Comparison of ENCODE assay signal across 8 cellular contexts in the genomic region with DNA sequence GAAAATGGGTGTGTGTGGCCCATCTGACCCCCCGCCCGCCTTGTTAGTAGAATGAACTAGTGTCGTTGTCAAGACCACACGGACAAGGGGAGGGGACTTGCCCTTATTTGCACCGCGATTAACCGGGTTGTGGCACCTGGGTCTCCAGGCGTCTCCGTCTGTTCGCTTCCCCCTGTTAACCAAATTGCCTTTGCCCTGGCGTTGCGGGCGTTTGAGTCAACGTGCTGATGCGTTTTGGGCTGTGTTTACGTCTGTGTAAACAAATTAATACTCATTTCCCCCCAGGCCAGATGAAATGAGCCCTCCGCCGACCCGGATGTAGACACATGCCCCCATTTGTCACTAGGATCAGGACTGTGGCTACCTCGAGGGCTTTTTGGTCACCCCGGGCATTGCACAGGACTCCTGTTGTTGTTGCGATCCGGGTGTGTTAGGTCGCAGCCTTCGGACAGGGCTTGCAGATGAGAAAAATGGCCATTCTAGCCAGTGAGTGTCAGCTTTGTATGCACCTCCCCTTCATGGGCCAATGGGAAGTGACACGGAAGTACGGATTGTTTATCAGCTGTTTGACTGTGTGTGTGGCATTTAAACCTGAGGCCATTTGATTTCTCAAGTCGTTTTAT. TPM values are rescaled to one million over a fixed set of nuclear protein-coding genes. Genes with fewer than 3 reads are reported as not detected.
A peak's percentile ranks its signal among the peaks of the same experiment; 100 is the strongest.
DNase-seq lines count a peak whose midpoint lies in the region; ATAC-seq and TF ChIP-seq lines count a peak whose summit lies in the region.

No MANE protein-coding gene starts in this region.

- no peaks in the 10 kb centered on the region for H3K27me3 ChIP-seq in hepatocyte

- TF ChIP-seq POLR2A in GM15510 (IDR thresholded peaks at IDR 0.05; ENCODE audit: borderline replicate concordance, extremely low read depth, insufficient read length) = peak; percentile 47

- no peak for TF ChIP-seq CTCF in astrocyte of the cerebellum (IDR thresholded peaks at IDR 0.05; ENCODE audit: low read depth, low read length, missing control alignments)
- TF ChIP-seq CTCF in hepatocyte (IDR thresholded peaks at IDR 0.05; ENCODE audit: poor library complexity) = no peak

- no peaks in the 10 kb centered on the region for H3K4me1 ChIP-seq in hepatocyte (ENCODE audit: insufficient read depth)

- no peaks in the 10 kb centered on the region for H3K36me3 ChIP-seq in hepatocyte (replicated peaks; ENCODE audit: insufficient read depth, low read depth)

- in situ Hi-C loops in astrocyte of the cerebellum (cut with HindIII; ENCODE audit: low sequenced_read_pairs) = no loop called here

- H3K27ac ChIP-seq in hepatocyte = peak overlapping the region; percentile 98

- WGBS in hepatocyte (ENCODE audit: low lambda C conversion rate, missing lambda C conversion rate) = 1% methylated on average over 28 of the region's 28 CpGs

- H3K79me2 ChIP-seq in hepatocyte = peaks cover 43% of the 10 kb centered on the region

- no peaks in the 10 kb centered on the region for H3K9me3 ChIP-seq in hepatocyte (ENCODE audit: low read depth)

- ATAC-seq in HG02798 (IDR thresholded peaks at IDR 0.05; ENCODE audit: poor library complexity, unreplicated experiment) = peak; percentile 90

- no peaks in the 10 kb centered on the region for H4K20me1 ChIP-seq in hepatocyte (ENCODE audit: insufficient read depth, poor library complexity, severe bottlenecking)

- peak overlapping the region; percentile 88 for H2AFZ ChIP-seq in hepatocyte

- H3K4me3 ChIP-seq in astrocyte of the cerebellum (ENCODE audit: low read depth, low read length) (peak overlapping the region; percentile 98), hepatocyte (peak overlapping the region; percentile 25)

- H3K4me2 ChIP-seq in hepatocyte = peak overlapping the region; percentile 76

- no peaks in the 10 kb centered on the region for H3K9me2 ChIP-seq in hepatocyte (replicated peaks; ENCODE audit: insufficient read depth)

- peak; percentile 12 for DNase-seq in NCI-H1417 treated with DMSO at 0.1 percent for 48 hours (lab: John Stamatoyannopoulos, UW)
- DNase-seq in T-helper 2 cell = peak; percentile 23 to 90 (median 56)
- peak; percentile 82 for DNase-seq in astrocyte of the cerebellum (ENCODE audit: low read depth)
- DNase-seq in hepatocyte (ENCODE audit: low spot score) = peak; percentile 88
- peak; percentile 76 for DNase-seq in retina
- DNase-seq in NCI-H1048 (lab: John Stamatoyannopoulos, UW) = no peak

RNA-seq across cellular contexts. Expression of a gene that starts 0.9 kb away (rescaled TPM):
- 47.5 and 48.8 TPM in 2 replicates for total RNA-seq in hepatocyte
- polyA plus RNA-seq in hepatocyte = 17.3 and 26.0 TPM in 2 replicates
